Comparison of ENCODE assay signal across 1 cellular context in the genomic region with DNA sequence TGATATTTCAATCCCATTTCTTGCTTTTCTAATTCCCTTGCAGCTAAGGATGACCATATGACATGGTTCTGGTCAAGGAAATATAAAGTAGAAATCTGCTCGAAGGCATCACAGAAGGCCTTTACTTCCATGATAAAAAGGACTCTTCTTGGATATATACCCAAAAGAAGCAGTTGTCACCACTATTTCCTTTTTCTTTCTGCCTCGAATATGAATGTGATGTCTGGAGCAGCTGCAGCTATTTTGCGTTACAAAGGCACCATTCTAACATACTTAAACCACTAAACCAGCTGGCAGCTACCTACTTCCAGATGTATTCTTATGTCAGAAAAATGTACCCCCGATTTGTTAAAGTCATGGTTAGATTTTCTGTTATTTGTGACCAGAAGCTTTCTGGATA.
TF ChIP-seq lines count a peak whose summit lies in the region.

No MANE protein-coding gene starts in this region.

TF ChIP-seq in GM12878, 131 proteins besides CTCF, POLR2A, EP300 and RAD21 (continued from another document):
- TF ChIP-seq, protein P1, sequence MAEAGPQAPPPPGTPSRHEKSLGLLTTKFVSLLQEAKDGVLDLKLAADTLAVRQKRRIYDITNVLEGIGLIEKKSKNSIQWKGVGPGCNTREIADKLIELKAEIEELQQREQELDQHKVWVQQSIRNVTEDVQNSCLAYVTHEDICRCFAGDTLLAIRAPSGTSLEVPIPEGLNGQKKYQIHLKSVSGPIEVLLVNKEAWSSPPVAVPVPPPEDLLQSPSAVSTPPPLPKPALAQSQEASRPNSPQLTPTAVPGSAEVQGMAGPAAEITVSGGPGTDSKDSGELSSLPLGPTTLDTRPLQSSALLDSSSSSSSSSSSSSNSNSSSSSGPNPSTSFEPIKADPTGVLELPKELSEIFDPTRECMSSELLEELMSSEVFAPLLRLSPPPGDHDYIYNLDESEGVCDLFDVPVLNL (IDR thresholded peaks at IDR 0.05; ENCODE audit: low read depth, low read length) = no peak
- TF ChIP-seq MYC (IDR thresholded peaks at IDR 0.05; ENCODE audit: insufficient read depth, insufficient read length, insufficient replicate concordance, low read length, severe bottlenecking) (no peak), TAF1 (IDR thresholded peaks at IDR 0.05; ENCODE audit: borderline replicate concordance, low read depth, low read length) (no peak), MYB (IDR thresholded peaks at IDR 0.05; ENCODE audit: borderline replicate concordance, low read depth, low read length) (no peak), ZNF207 (IDR thresholded peaks at IDR 0.05; ENCODE audit: borderline replicate concordance) (no peak), JUNB (IDR thresholded peaks at IDR 0.05) (no peak)
